Comparison of ENCODE assay signal across 15 cellular contexts in the genomic region with DNA sequence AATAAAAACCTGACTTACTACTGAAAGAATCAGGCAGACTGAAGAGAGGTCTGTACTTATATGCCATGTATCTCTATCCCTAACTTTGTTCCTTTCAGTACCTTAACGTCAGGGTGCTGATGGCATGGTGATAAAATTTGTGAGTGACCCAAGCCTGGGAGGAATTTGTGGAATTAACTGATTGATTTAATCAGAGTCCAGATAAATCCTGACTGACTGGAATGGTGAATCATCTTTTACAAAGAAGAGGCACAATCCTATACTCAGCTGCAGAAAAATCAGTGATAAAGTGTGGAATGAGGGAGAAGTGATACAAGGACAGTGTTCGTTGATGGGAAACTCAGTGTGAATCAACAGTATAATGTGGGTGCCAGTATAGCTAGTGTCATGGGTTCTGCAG. TPM values are rescaled to one million over a fixed set of nuclear protein-coding genes. Genes with fewer than 3 reads are reported as not detected.
DNase-seq lines count a peak whose midpoint lies in the region; ATAC-seq and TF ChIP-seq lines count a peak whose summit lies in the region.
"Had no signal": no experiment of that assay in that cellular context is flagged by ENCODE, and none has a peak within 500 bp of the region (broad histone marks: within the 10 kb centered on the region; RNA-seq: fewer than 3 reads in every experiment).

No MANE protein-coding gene starts in this region.

- H3K36me3 Mint-ChIP-seq in activated naive CD8-positive, alpha-beta T cell treated with anti-CD3 and anti-CD28 coated beads for 36 hours, result peaks cover 47% of the 10 kb centered on the region
- peaks cover 49% of the 10 kb centered on the region for H3K36me3 Mint-ChIP-seq in CD8-positive, alpha-beta T cell

- H3K9me3 Mint-ChIP-seq in activated naive CD8-positive, alpha-beta T cell treated with anti-CD3 and anti-CD28 coated beads for 36 hours, result no peaks in the 10 kb centered on the region
- no peaks in the 10 kb centered on the region for H3K9me3 Mint-ChIP-seq in CD8-positive, alpha-beta T cell

- H3K27me3 ChIP-seq in CD8-positive, alpha-beta T cell (ENCODE audit: insufficient read depth, low read length), result no peaks in the 10 kb centered on the region
- H3K27me3 ChIP-seq in gastrocnemius medialis, result no peaks in the 10 kb centered on the region
- H3K27me3 ChIP-seq: dorsolateral prefrontal cortex, tibial nerve had no signal

- no peak overlapping the region for H3K4me3 Mint-ChIP-seq in activated naive CD8-positive, alpha-beta T cell treated with anti-CD3 and anti-CD28 coated beads for 36 hours
- no peak overlapping the region for H3K4me3 Mint-ChIP-seq in CD8-positive, alpha-beta T cell

- no peaks in the 10 kb centered on the region for H3K36me3 ChIP-seq in CD8-positive, alpha-beta T cell (ENCODE audit: insufficient read depth, low read length)
- peaks cover 0 to 5% of the 10 kb centered on the region in 2 donors for H3K36me3 ChIP-seq in gastrocnemius medialis
- H3K36me3 ChIP-seq: tibial nerve had no signal

- DNase-seq in A172 (ENCODE audit: low spot score) (peak; percentile 10), GM04503 (ENCODE audit: low read depth) (peak; percentile 27), hepatic stellate cell (ENCODE audit: low spot score) (peak; percentile 29), gastrocnemius medialis (no peak), left ventricle myocardium superior (no peak)
- DNase-seq in activated naive CD8-positive, alpha-beta T cell treated with anti-CD3 and anti-CD28 coated beads for 36 hours, result no peak
- no peak for DNase-seq in CD8-positive, alpha-beta T cell
- DNase-seq in activated CD4-positive, CD25-positive, alpha-beta regulatory T cell treated with anti-CD3 and anti-CD28 coated beads, Interleukin-2, amount 50 U/mL, for 72 hours, result no peak
- DNase-seq: DMS79, dorsolateral prefrontal cortex, NCI-H1694, NCI-H524, posterior cingulate gyrus had no signal

- no peak for TF ChIP-seq POLR2A in gastrocnemius medialis (IDR thresholded peaks at IDR 0.05)

- no peak overlapping the region for H3K4me3 ChIP-seq in CD8-positive, alpha-beta T cell (ENCODE audit: low read depth, low read length)
- H3K4me3 ChIP-seq in gastrocnemius medialis, result no peak overlapping the region
- H3K4me3 ChIP-seq: dorsolateral prefrontal cortex, tibial nerve had no signal

- intact Hi-C loops in CD8-positive, alpha-beta T cell (cut with DNase I, micrococcal nuclease), result loop anchor here (2.0 to 10.0 kb wide), 11 partner anchors 15 to 1847 kb away; partner anchors contain the start of genes APPL2 (in 2 of the 2), NFYB (in 2 of the 2), NT5DC3 (in 1 of the 2) and NUP37 (in 1 of the 2)
- intact Hi-C loops in gastrocnemius medialis (cut with DNase I; ENCODE audit: low total_unique reads) (loop anchor here (5.0 kb wide), 2 partner anchors 92 to 318 kb away; no protein-coding TSS in a partner anchor), left ventricle myocardium superior (cut with micrococcal nuclease) (no loop called here)

- peak overlapping the region; percentile 57 for H3K27ac Mint-ChIP-seq in activated naive CD8-positive, alpha-beta T cell treated with anti-CD3 and anti-CD28 coated beads for 36 hours
- H3K27ac Mint-ChIP-seq in CD8-positive, alpha-beta T cell, result no peak overlapping the region

- H3K27ac ChIP-seq in CD8-positive, alpha-beta T cell (ENCODE audit: low read depth, low read length), result no peak overlapping the region
- no peak overlapping the region for H3K27ac ChIP-seq in gastrocnemius medialis
- H3K27ac ChIP-seq: dorsolateral prefrontal cortex, RWPE1, tibial nerve had no signal

- in situ Hi-C loops in gastrocnemius medialis (cut with MboI; ENCODE audit: low sequenced_read_pairs in 4 of 4), result loop anchor here in 2 of 4 donors (10.0 to 25.0 kb wide), 2 partner anchors 95 to 1143 kb away; partner anchors contain the start of genes HCFC2 (in 1 of the 2) and WASHC4 (in 1 of the 2)

- peaks cover 49% of the 10 kb centered on the region for H3K4me1 ChIP-seq in CD8-positive, alpha-beta T cell (ENCODE audit: insufficient read depth, low read length)
- peaks cover 35 to 45% of the 10 kb centered on the region in 2 donors for H3K4me1 ChIP-seq in gastrocnemius medialis

- H3K9me3 ChIP-seq in CD8-positive, alpha-beta T cell (ENCODE audit: low read length), result no peaks in the 10 kb centered on the region
- no peaks in the 10 kb centered on the region for H3K9me3 ChIP-seq in gastrocnemius medialis
- H3K9me3 ChIP-seq: tibial nerve had no signal

- CTCF ChIA-PET in CD8-positive, alpha-beta T cell (lab: Charles Lee), result no interaction called here

- H3K4me1 Mint-ChIP-seq in activated naive CD8-positive, alpha-beta T cell treated with anti-CD3 and anti-CD28 coated beads for 36 hours, result peaks cover 58% of the 10 kb centered on the region
- H3K4me1 Mint-ChIP-seq in CD8-positive, alpha-beta T cell (ENCODE audit: low read depth), result peaks cover 78% of the 10 kb centered on the region

- POLR2A ChIA-PET in CD8-positive, alpha-beta T cell (lab: Charles Lee), result interaction anchor here (1.0 kb wide), 1 partner anchor 40 kb away, joined by 7 read pairs; the partner anchor contains the start of gene HSP90B1

- ATAC-seq in CD8-positive, alpha-beta T cell, result no peak
- ATAC-seq in gastrocnemius medialis (no peak), left ventricle myocardium superior (no peak)

- TF ChIP-seq CTCF in CD8-positive, alpha-beta T cell (IDR thresholded peaks at IDR 0.05), result no peak
- TF ChIP-seq CTCF in gastrocnemius medialis (IDR thresholded peaks at IDR 0.05 in 4 of 5, conservative IDR thresholded peaks at IDR 0.05 in 1 of 5), result no peak

- no peaks in the 10 kb centered on the region for H3K27me3 Mint-ChIP-seq in activated naive CD8-positive, alpha-beta T cell treated with anti-CD3 and anti-CD28 coated beads for 36 hours
- no peaks in the 10 kb centered on the region for H3K27me3 Mint-ChIP-seq in CD8-positive, alpha-beta T cell (ENCODE audit: low read depth)

RNA-seq across cellular contexts. Expression of gene TDG, which starts 3.7 kb away (rescaled TPM):
- 48.7 and 53.8 TPM in 2 replicates for total RNA-seq in A172 (2014; rRNA removed; shearing (Covaris generic))
- total RNA-seq in activated naive CD8-positive, alpha-beta T cell treated with anti-CD3 and anti-CD28 coated beads for 36 hours, result 10 to 100 TPM; 58.3 to 59.3 TPM
- total RNA-seq in CD8-positive, alpha-beta T cell, result 10 to 100 TPM; 30.5 to 36.8 TPM
- total RNA-seq in gastrocnemius medialis (10 to 100 TPM in 2 of 4 donors, 1 to 10 TPM in 2; 5.1 to 17.5 (median 9.0) TPM), left ventricle myocardium superior (11.2 TPM)

RNA-seq across cellular contexts. Expression of gene HSP90B1, which starts 39.2 kb away (rescaled TPM):
- 431 and 544 TPM in 2 replicates for total RNA-seq in A172 (2014; rRNA removed; shearing (Covaris generic))
- total RNA-seq in activated naive CD8-positive, alpha-beta T cell treated with anti-CD3 and anti-CD28 coated beads for 36 hours, result 100 to 1,000 TPM; 540 to 565 TPM
- total RNA-seq in CD8-positive, alpha-beta T cell, result 100 to 1,000 TPM; 173 to 179 TPM
- total RNA-seq in gastrocnemius medialis (10 to 100 TPM; 60.3 to 94.8 (median 79.3) TPM), left ventricle myocardium superior (350 TPM)

Comparison
In these comparisons a context has a peak if more than half of its experiments do, and no peak if none do; other contexts are left out.
1. DNase-seq: peak in A172 (single experiment), GM04503 (single experiment) and hepatic stellate cell (single experiment); none in activated naive CD8-positive, alpha-beta T cell treated with anti-CD3 and anti-CD28 coated beads for 36 hours (single experiment), CD8-positive, alpha-beta T cell (0 of 7), activated CD4-positive, CD25-positive, alpha-beta regulatory T cell treated with anti-CD3 and anti-CD28 coated beads, Interleukin-2, amount 50 U/mL, for 72 hours (single experiment), gastrocnemius medialis (0 of 2) and left ventricle myocardium superior (single experiment).